ENCODE assay signal across 13 cellular contexts in the genomic region with DNA sequence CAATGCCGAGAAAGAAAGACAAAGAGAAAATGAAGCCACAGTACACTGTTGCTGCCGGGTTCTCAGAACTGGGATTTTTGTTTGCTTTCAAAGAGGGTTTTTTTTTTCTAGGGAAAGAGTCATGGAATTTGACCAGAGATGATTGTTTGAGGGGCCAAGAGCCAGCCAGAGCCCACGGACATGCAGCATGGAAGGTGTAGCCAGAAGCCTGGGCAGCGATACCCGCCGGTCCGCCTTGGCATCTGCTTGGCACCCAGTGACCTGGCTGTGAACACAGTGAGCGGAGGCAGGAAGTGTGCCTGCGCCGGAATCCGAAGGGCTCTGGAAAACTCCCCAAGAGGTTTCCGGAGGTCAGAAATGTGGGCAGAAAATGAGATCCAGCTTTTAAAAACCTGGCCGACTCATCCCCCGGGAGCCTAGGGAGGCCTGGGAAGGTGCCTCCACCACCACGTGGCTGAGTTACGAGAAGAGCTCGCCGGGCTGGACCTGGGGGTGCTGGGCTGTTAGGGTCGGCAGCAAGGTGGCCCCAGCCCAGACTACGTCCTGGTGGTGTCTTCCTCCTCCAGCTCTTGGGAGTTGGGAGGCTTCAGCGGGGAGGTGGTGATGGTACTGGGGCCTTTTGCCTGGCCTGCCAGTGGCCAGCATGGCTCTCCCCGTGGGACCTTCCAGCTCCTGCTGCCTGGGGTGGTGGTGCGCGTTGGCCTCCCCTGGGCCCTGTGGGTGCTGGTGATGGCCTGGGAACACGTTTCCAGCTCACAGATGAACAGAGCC.
DNase-seq lines count a peak whose midpoint lies in the region; ATAC-seq and TF ChIP-seq lines count a peak whose summit lies in the region.
"Had no signal": no experiment of that assay in that cellular context is flagged by ENCODE, and none has a peak within 500 bp of the region (broad histone marks: within the 10 kb centered on the region; RNA-seq: fewer than 3 reads in every experiment).

No MANE protein-coding gene starts in this region.

- H3K36me3 ChIP-seq in heart right ventricle: peaks cover 0 to 92% (median 13%) of the 10 kb centered on the region in 9 donors

- H3K4me1 ChIP-seq in heart right ventricle: peaks cover 85 to 100% (median 100%) of the 10 kb centered on the region in 9 donors

- peak; percentile 63 for DNase-seq in astrocyte of the hippocampus (ENCODE audit: low read depth, low spot score)
- peak; percentile 58 to 60 for DNase-seq in heart right ventricle
- peak; percentile 69 for DNase-seq in renal cortical epithelial cell (ENCODE audit: low read depth)
- DNase-seq in NCI-H2196 (lab: John Stamatoyannopoulos, UW; ENCODE audit: unreplicated experiment): no peak
- no peak for DNase-seq in foreskin melanocyte
- no peak for DNase-seq in iPS-NIHi7 (ENCODE audit: extremely low spot score)
- DNase-seq: CD8-positive, alpha-beta T cell; NCI-H510A treated with DMSO at 0.1 percent for 48 hours; stimulated activated naive CD8-positive, alpha-beta T cell treated with anti-CD3 and anti-CD28 coated beads, Interleukin-15, Interleukin-2, amounts not matched to agents 100 U/mL and 50 U/mL, for 24 hours had no signal

- ATAC-seq in heart right ventricle (peak in 4 of 8 donors; percentile 8 to 27 (median 16)), GM18909 (IDR thresholded peaks at IDR 0.05; ENCODE audit: poor library complexity, unreplicated experiment) (no peak)
- ATAC-seq: activated CD4-positive, CD25-positive, alpha-beta regulatory T cell treated with anti-CD3 and anti-CD28 coated beads, Interleukin-2, amount 50 U/mL, for 24 hours; CD8-positive, alpha-beta T cell; stimulated activated naive CD8-positive, alpha-beta T cell treated with anti-CD3 and anti-CD28 coated beads, Interleukin-15, Interleukin-2, amounts not matched to agents 100 U/mL and 50 U/mL, for 24 hours had no signal

- peak overlapping the region in 9 of 10 donors; percentile 2 to 77 (median 27) for H3K4me3 ChIP-seq in heart right ventricle

- intact Hi-C loops in heart right ventricle (cut with DNase I): loop anchor here in 2 of 10 donors (2.0 kb wide), 2 partner anchors 14 to 16 kb away; no protein-coding TSS in a partner anchor

- H3K9me3 ChIP-seq in heart right ventricle: no peaks in the 10 kb centered on the region
- H3K9me3 ChIP-seq: neutrophil had no signal

- WGBS in heart right ventricle, 2 donors: 14 to 27% methylated on average over 25 of the region's 25 CpGs

- H3K27me3 ChIP-seq in heart right ventricle: no peaks in the 10 kb centered on the region
- H3K27me3 ChIP-seq: neutrophil had no signal

- TF ChIP-seq CTCF in C4-2B (conservative IDR thresholded peaks at IDR 0.05): no peak
- no peak for TF ChIP-seq CTCF in heart right ventricle (IDR thresholded peaks at IDR 0.05)

- H3K27ac ChIP-seq in C4-2B: peak overlapping the region; percentile 93
- peak overlapping the region; percentile 75 to 100 (median 98) for H3K27ac ChIP-seq in heart right ventricle
- H3K27ac ChIP-seq: neutrophil had no signal

Comparison
In these comparisons a context has a peak if more than half of its experiments do, and no peak if none do; other contexts are left out.
1. DNase-seq: peak in astrocyte of the hippocampus (single experiment), heart right ventricle (2 of 2) and renal cortical epithelial cell (single experiment); none in NCI-H2196 (single experiment), foreskin melanocyte (single experiment) and iPS-NIHi7 (single experiment).